In genomic region chr9:133990366-133991210, GRCh38 we compare ENCODE assay signal across 8 cellular contexts. TPM values are rescaled to one million over a fixed set of nuclear protein-coding genes. Genes with fewer than 3 reads are reported as not detected.
DNase-seq lines count a peak whose midpoint lies in the region; ATAC-seq and TF ChIP-seq lines count a peak whose summit lies in the region.

No MANE protein-coding gene starts in this region.

- TF ChIP-seq POLR2A in GM18505 (IDR thresholded peaks at IDR 0.05; ENCODE audit: borderline replicate concordance, extremely low read depth, insufficient read depth, insufficient read length) = no peak

- H3K36me3 Mint-ChIP-seq in Calu3 (ENCODE audit: insufficient read depth, unreplicated experiment) = peaks cover 52% of the 10 kb centered on the region

- H3K27me3 Mint-ChIP-seq in Calu3 (ENCODE audit: unreplicated experiment) = no peaks in the 10 kb centered on the region

- dilution Hi-C loops in mammary epithelial cell (cut with HindIII; ENCODE audit: low sequenced_read_pairs) = loop anchor here (5.0 kb wide), 1 partner anchor 198 kb away; no protein-coding TSS in a partner anchor

- in situ Hi-C loops in mammary epithelial cell (cut with MboI; ENCODE audit: low sequenced_read_pairs in 2 of 2) = loop anchor here (5.0 to 10.0 kb wide), 3 partner anchors 104 to 203 kb away; no protein-coding TSS in a partner anchor

- no peaks in the 10 kb centered on the region for H3K9me3 Mint-ChIP-seq in Calu3 (ENCODE audit: low read depth, unreplicated experiment)

- H3K4me3 ChIP-seq in mammary epithelial cell (replicated peaks in 1 of 3; ENCODE audit: insufficient read depth in 1 of 3, low read depth in 2 of 3, low read length in 3 of 3) = peak overlapping the region; percentile 89 to 92 (median 91)
- peak overlapping the region; percentile 36 to 81 for H3K4me3 ChIP-seq in stomach smooth muscle (ENCODE audit: low read length in 2 of 2)

- peak overlapping the region; percentile 100 for H3K4me2 ChIP-seq in mammary epithelial cell (ENCODE audit: insufficient read depth, low read depth, low read length)

- no peaks in the 10 kb centered on the region for H3K36me3 ChIP-seq in mammary epithelial cell (ENCODE audit: insufficient read depth, low read length)
- no peaks in the 10 kb centered on the region for H3K36me3 ChIP-seq in stomach smooth muscle (ENCODE audit: control insufficient read depth in 2 of 2, insufficient read depth in 2 of 2, low read length in 2 of 2)

- WGBS in mammary epithelial cell (ENCODE audit: low coverage, missing lambda C conversion rate) = 7% methylated on average over 10 of the region's 31 CpGs

- peaks cover 4% of the 10 kb centered on the region for H4K20me1 ChIP-seq in mammary epithelial cell (ENCODE audit: insufficient read depth, low read length)

- peak overlapping the region; percentile 52 for H3K9ac ChIP-seq in mammary epithelial cell (ENCODE audit: insufficient read depth, low read length)
- H3K9ac ChIP-seq in stomach smooth muscle (ENCODE audit: low read length in 2 of 2) = no peak overlapping the region

- H3K4me3 Mint-ChIP-seq in Calu3 (ENCODE audit: low read depth, unreplicated experiment) = peak overlapping the region; percentile 86

- H3K79me2 ChIP-seq in mammary epithelial cell (ENCODE audit: insufficient read depth, low read length) = peaks cover 69% of the 10 kb centered on the region

- H3K4me1 ChIP-seq in mammary epithelial cell (ENCODE audit: insufficient read depth, low read length) = peaks cover 33% of the 10 kb centered on the region
- H3K4me1 ChIP-seq in stomach smooth muscle (ENCODE audit: control insufficient read depth, insufficient read depth, low read length) = peaks cover 23% of the 10 kb centered on the region

- peak; percentile 37 for ATAC-seq in left colon
- ATAC-seq in GM18505 (IDR thresholded peaks at IDR 0.05; ENCODE audit: unreplicated experiment) = no peak

- peak overlapping the region; percentile 51 for H3K27ac ChIP-seq in mammary epithelial cell (ENCODE audit: insufficient read depth, low read depth, low read length)
- no peak overlapping the region for H3K27ac ChIP-seq in stomach smooth muscle (ENCODE audit: low read length)

- DNase-seq in Calu3 (peak; percentile 86), M059J (ENCODE audit: low read depth) (peak; percentile 90), mammary epithelial cell (peak; percentile 68), left colon (peak; percentile 50 to 65), NCI-H1105 treated with DMSO at 0.1 percent for 48 hours (lab: John Stamatoyannopoulos, UW) (no peak)
- DNase-seq in stimulated activated CD8-positive, alpha-beta memory T cell treated with anti-CD3 and anti-CD28 coated beads, Interleukin-4, amount 100 ng/mL, for 48 hours = no peak

- no peaks in the 10 kb centered on the region for H3K27me3 ChIP-seq in mammary epithelial cell (ENCODE audit: insufficient read depth, low read length)
- H3K27me3 ChIP-seq in stomach smooth muscle (ENCODE audit: control insufficient read depth in 1 of 2, insufficient read depth in 2 of 2, low read length in 2 of 2) = no peaks in the 10 kb centered on the region

- CTCF ChIA-PET in Calu3 (lab: Charles Lee) = interaction anchor here (1.1 to 1.3 kb wide), 2 partner anchors 10 to 208 kb away, joined by 3 read pairs; no protein-coding TSS in a partner anchor
- CTCF ChIA-PET in mammary epithelial cell (lab: Charles Lee; ENCODE audit: low non-redundant PET) = no interaction called here

- H2AFZ ChIP-seq in mammary epithelial cell (ENCODE audit: low read depth, low read length) = peak overlapping the region; percentile 37

- BruUV-seq in Calu3 (replicated peaks; lab: Mats Ljungman, UMichigan) (no TSS peak), mammary epithelial cell (replicated peaks; lab: Mats Ljungman, UMichigan) (no TSS peak)

- H3K9me3 ChIP-seq in mammary epithelial cell (replicated peaks; ENCODE audit: insufficient read depth, low read length) = no peaks in the 10 kb centered on the region
- no peaks in the 10 kb centered on the region for H3K9me3 ChIP-seq in stomach smooth muscle (ENCODE audit: control insufficient read depth in 2 of 2, low read length in 2 of 2)

- H3K4me1 Mint-ChIP-seq in Calu3 (ENCODE audit: low read depth, unreplicated experiment) = peaks cover 29% of the 10 kb centered on the region

- intact Hi-C loops in Calu3 (cut with micrococcal nuclease; ENCODE audit: unreplicated experiment) (loop anchor here (10.0 kb wide), 1 partner anchor 116 kb away; no protein-coding TSS in a partner anchor), mammary epithelial cell (cut with micrococcal nuclease) (loop anchor here (1.0 kb wide), 2 partner anchors 46 to 116 kb away; no protein-coding TSS in a partner anchor), left colon (cut with DNase I, micrococcal nuclease) (no loop called here)

- H3K27ac Mint-ChIP-seq in Calu3 (ENCODE audit: unreplicated experiment) = peak overlapping the region; percentile 79

- no peak for TF ChIP-seq CTCF in Calu3 (IDR thresholded peaks at IDR 0.05; ENCODE audit: unreplicated experiment)
- no peak for TF ChIP-seq CTCF in mammary epithelial cell (conservative IDR thresholded peaks at IDR 0.05 in 1 of 2, IDR thresholded peaks at IDR 0.05 in 1 of 2; ENCODE audit: extremely low read depth in 1 of 2, insufficient read depth in 1 of 2, low read depth in 1 of 2, low read length in 2 of 2)

RNA-seq across cellular contexts. Expression of gene VAV2, which starts 1.5 kb away (rescaled TPM):
- 29.4 and 30.7 TPM in 2 replicates for total RNA-seq in Calu3 (2022)
- 8.7 and 17.2 TPM in 2 replicates for total RNA-seq in M059J (2014; rRNA removed; shearing (Covaris generic))
- total RNA-seq in mammary epithelial cell = 10 to 100 TPM; 32.5 to 60.1 TPM
- 29.9 TPM for polyA plus RNA-seq in mammary epithelial cell
- 65.1 TPM for polyA minus RNA-seq in mammary epithelial cell
- total RNA-seq in left colon = 10 to 100 TPM; 29.6 to 43.2 TPM

RNA-seq across cellular contexts. Expression of gene BRD3OS, which starts 34.7 kb away (rescaled TPM):
- 10.5 and 10.7 TPM in 2 replicates for total RNA-seq in Calu3 (2022)
- total RNA-seq in M059J (2014; rRNA removed; shearing (Covaris generic)) = 22.7 and 32.3 TPM in 2 replicates
- total RNA-seq in mammary epithelial cell = 10 to 100 TPM; 18.6 to 26.7 TPM
- polyA plus RNA-seq in mammary epithelial cell = 15.2 TPM
- 4.5 TPM for polyA minus RNA-seq in mammary epithelial cell
- total RNA-seq in left colon = 1 to 10 TPM; 2.9 to 6.4 TPM

Comparison
In these comparisons a context has a peak if more than half of its experiments do, and no peak if none do; other contexts are left out.
1. DNase-seq: peak in Calu3 (single experiment), M059J (single experiment), mammary epithelial cell (single experiment) and left colon (2 of 2); none in NCI-H1105 treated with DMSO at 0.1 percent for 48 hours (single experiment) and stimulated activated CD8-positive, alpha-beta memory T cell treated with anti-CD3 and anti-CD28 coated beads, Interleukin-4, amount 100 ng/mL, for 48 hours (single experiment).
2. intact Hi-C loops: an anchor here in Calu3 (10.0 kb wide) and mammary epithelial cell (1.0 kb wide); none called in left colon.